Comparison of ENCODE assay signal across 10 cellular contexts in the genomic region with DNA sequence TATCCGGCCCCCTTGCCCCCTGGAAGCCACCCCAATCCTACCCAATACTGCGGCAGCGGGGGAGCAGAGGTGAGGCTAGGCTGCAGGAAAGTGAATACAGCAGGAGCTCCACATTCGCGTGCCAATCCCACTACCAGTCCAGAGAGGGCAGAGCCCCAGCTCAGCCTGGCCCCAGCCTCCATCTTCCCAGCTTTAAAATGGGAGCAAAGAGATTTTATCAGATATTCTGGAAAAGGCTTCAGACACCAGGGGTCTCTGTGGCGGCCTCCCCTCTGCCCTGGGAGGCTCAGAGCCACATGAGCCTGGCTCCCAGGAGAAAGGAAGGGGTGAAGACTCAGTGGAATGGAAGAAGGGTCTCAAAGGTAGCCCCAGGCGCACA.
"Had no signal": no experiment of that assay in that cellular context is flagged by ENCODE, and none has a peak within 500 bp of the region (broad histone marks: within the 10 kb centered on the region; RNA-seq: fewer than 3 reads in every experiment).

No MANE protein-coding gene starts in this region.

- H2AFZ ChIP-seq: hepatocyte had no signal

- H3K27me3 ChIP-seq: hepatocyte, ovary, uterus had no signal

- H3K27ac ChIP-seq: hepatocyte, ovary, uterus had no signal

- H3K9me3 Mint-ChIP-seq: dendritic cell treated with granulocyte-macrophage colony-stimulating factor and Interleukin-4, amounts not matched to agents 40 ng/mL and 50 ng/mL, for 4 days; neural crest cell; stimulated activated naive CD8-positive, alpha-beta T cell treated with anti-CD3 and anti-CD28 coated beads, Interleukin-15, amount 100 ng/mL, for 72 hours; T-helper 2 cell treated with Interferon-gamma antibody and Interleukin-4, amounts not matched to agents 5 μg/mL and 100 μg/mL, for 36 hours had no signal

- H3K4me3 ChIP-seq: hepatocyte, ovary, uterus had no signal

- H3K4me3 Mint-ChIP-seq: dendritic cell treated with granulocyte-macrophage colony-stimulating factor and Interleukin-4, amounts not matched to agents 40 ng/mL and 50 ng/mL, for 4 days; neural crest cell; T-helper 2 cell treated with Interferon-gamma antibody and Interleukin-4, amounts not matched to agents 5 μg/mL and 100 μg/mL, for 36 hours had no signal

- H3K27me3 Mint-ChIP-seq: dendritic cell treated with granulocyte-macrophage colony-stimulating factor and Interleukin-4, amounts not matched to agents 40 ng/mL and 50 ng/mL, for 4 days; stimulated activated naive CD8-positive, alpha-beta T cell treated with anti-CD3 and anti-CD28 coated beads, Interleukin-15, amount 100 ng/mL, for 72 hours had no signal

- DNase-seq: activated CD4-positive, alpha-beta T cell treated with anti-CD3 and anti-CD28 coated beads for 1 hour; activated CD4-positive, alpha-beta T cell treated with anti-CD3 and anti-CD28 coated beads, Interleukin-2, amount 50 U/mL, for 48 hours; ovary; stimulated activated CD4-positive, alpha-beta T cell treated with anti-CD3 and anti-CD28 coated beads, Interleukin-4, amount 100 ng/mL, for 1 hour; stimulated activated naive CD8-positive, alpha-beta T cell treated with anti-CD3 and anti-CD28 coated beads, Interleukin-15, amount 100 ng/mL, for 72 hours; uterus had no signal

- H3K36me3 ChIP-seq: ovary, uterus had no signal

- H3K4me2 ChIP-seq: hepatocyte had no signal

- H3K9me3 ChIP-seq: ovary, uterus had no signal
